8 cellular contexts compared by ENCODE assay signal in the genomic region with DNA sequence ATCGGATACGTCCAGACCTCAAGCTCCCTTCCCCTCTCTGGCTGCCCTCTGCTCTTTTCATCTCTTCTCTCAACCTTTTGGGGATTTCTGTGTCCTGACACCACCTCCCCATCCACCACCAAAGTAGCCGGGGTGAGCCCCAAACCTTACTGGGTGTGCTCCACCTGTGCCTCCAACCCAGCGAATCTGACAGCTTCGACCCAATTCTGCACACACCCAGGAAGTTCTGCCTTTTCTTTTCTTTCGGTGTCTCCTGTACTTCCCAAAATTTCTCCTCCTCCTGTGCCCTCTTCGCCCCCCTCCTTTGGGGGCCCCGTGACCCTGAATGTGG. TPM values are rescaled to one million over a fixed set of nuclear protein-coding genes. Genes with fewer than 3 reads are reported as not detected.
DNase-seq lines count a peak whose midpoint lies in the region; TF ChIP-seq lines count a peak whose summit lies in the region.

No MANE protein-coding gene starts in this region.

- peaks cover 12% of the 10 kb centered on the region for H3K4me1 ChIP-seq in HUES64 (ENCODE audit: insufficient read depth, low read length)
- H3K4me1 ChIP-seq in mucosa of stomach (ENCODE audit: control insufficient read depth, insufficient read depth, low read length), result peaks cover 52% of the 10 kb centered on the region

- H3K9me3 ChIP-seq in HUES64 (ENCODE audit: insufficient read depth, low read depth, low read length), result no peaks in the 10 kb centered on the region
- H3K9me3 ChIP-seq in mucosa of stomach (ENCODE audit: control insufficient read depth, low read length), result no peaks in the 10 kb centered on the region

- 53% methylated on average over 8 of the region's 8 CpGs for WGBS in HUES64

- DNase-seq in choroid plexus epithelial cell (ENCODE audit: low read depth) (no peak), AML-193 (lab: John Stamatoyannopoulos, UW) (no peak), NCI-H1436 (lab: John Stamatoyannopoulos, UW) (no peak), GOT3 (lab: John Stamatoyannopoulos, UW) (no peak)
- DNase-seq in activated CD4-positive, CD25-positive, alpha-beta regulatory T cell (lab: John Stamatoyannopoulos, UW), result no peak

- 0 out of 2 replicates have a peak, but pooled peaks cover 3% of the 10 kb centered on the region for H3K27me3 ChIP-seq in HUES64 (ENCODE audit: insufficient read depth, low read length)
- peaks cover 9% of the 10 kb centered on the region for H3K27me3 ChIP-seq in mucosa of stomach (ENCODE audit: control insufficient read depth, insufficient read depth, low read length)

- 0 out of 2 replicates have a peak, but pooled peaks have one; percentile 6 for TF ChIP-seq CTCF in 22Rv1 (IDR thresholded peaks at IDR 0.05)
- TF ChIP-seq CTCF in choroid plexus epithelial cell (conservative IDR thresholded peaks at IDR 0.05; ENCODE audit: low read depth, low read length), result no peak

- H3K36me3 ChIP-seq in HUES64 (ENCODE audit: insufficient read depth, low read length) (no peaks in the 10 kb centered on the region), mucosa of stomach (ENCODE audit: control insufficient read depth, insufficient read depth, low read length) (no peaks in the 10 kb centered on the region)

- peak overlapping the region; percentile 91 for H3K27ac ChIP-seq in 22Rv1
- H3K27ac ChIP-seq in HUES64 (ENCODE audit: low read depth, low read length), result 0 out of 2 replicates have a peak overlapping the region, but pooled peaks have one; percentile 94

- H3K4me3 ChIP-seq in HUES64 (ENCODE audit: low read length) (peak overlapping the region; percentile 91), choroid plexus epithelial cell (ENCODE audit: low read depth, low read length) (peak overlapping the region; percentile 83), mucosa of stomach (ENCODE audit: low read length) (peak overlapping the region; percentile 74)

- H3K9ac ChIP-seq in HUES64 (ENCODE audit: low read depth, low read length) (peak overlapping the region; percentile 88; the same call in 1 of the 2 replicates), mucosa of stomach (ENCODE audit: low read length) (peak overlapping the region; percentile 93)

RNA-seq across cellular contexts. Expression of gene KCTD11, which starts 0.6 kb away (rescaled TPM):
- 4.9 TPM for polyA plus RNA-seq in HUES64 (2013, experiment 1 of 2)
- polyA plus RNA-seq in HUES64 (2013, experiment 2 of 2), result 5.1 TPM

RNA-seq across cellular contexts. Expression of gene TMEM95, which starts 2.4 kb away (rescaled TPM):
- not detected for polyA plus RNA-seq in HUES64 (2013, experiment 1 of 2)
- polyA plus RNA-seq in HUES64 (2013, experiment 2 of 2), result not detected

RNA-seq across cellular contexts. Expression of gene ACAP1, which starts 16.2 kb away (rescaled TPM):
- polyA plus RNA-seq in HUES64 (2013, experiment 1 of 2), result 10.5 TPM
- 8.9 TPM for polyA plus RNA-seq in HUES64 (2013, experiment 2 of 2)

RNA-seq across cellular contexts. Expression of gene NEURL4, which starts 23.4 kb away (rescaled TPM):
- polyA plus RNA-seq in HUES64 (2013, experiment 1 of 2), result 21.5 TPM
- 16.9 TPM for polyA plus RNA-seq in HUES64 (2013, experiment 2 of 2)

RNA-seq across cellular contexts. Expression of gene TNK1, which starts 28.4 kb away (rescaled TPM):
- 2.2 TPM for polyA plus RNA-seq in HUES64 (2013, experiment 1 of 2)
- 3.5 TPM for polyA plus RNA-seq in HUES64 (2013, experiment 2 of 2)
